Comparison of ENCODE assay signal across 29 cellular contexts in the genomic region with DNA sequence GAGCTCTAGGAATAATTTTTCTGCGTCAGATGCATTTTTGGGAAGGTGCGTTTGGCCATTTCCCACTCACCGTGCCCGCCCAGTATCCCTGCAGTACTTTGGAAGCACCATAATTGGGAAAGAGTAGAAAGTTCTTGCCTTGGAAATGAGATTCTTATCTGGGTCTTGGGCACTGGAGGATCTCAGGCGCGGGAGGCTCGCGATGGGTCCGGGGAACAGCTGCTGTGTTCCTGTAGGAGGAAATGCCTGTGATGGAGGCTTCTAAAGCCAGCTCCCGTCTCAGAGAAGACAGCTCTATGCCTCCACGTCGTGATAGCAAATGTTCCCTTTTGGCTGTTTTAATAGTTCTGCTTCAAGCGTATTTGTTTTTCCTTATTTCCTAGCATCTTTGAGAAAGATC.
"Had no signal": no experiment of that assay in that cellular context is flagged by ENCODE, and none has a peak within 500 bp of the region (broad histone marks: within the 10 kb centered on the region; RNA-seq: fewer than 3 reads in every experiment).

No MANE protein-coding gene starts in this region.

- H3K36me3 ChIP-seq: ascending aorta, cardiac muscle cell had no signal

- H3K27me3 ChIP-seq: ascending aorta, cardiac muscle cell had no signal

- H3K9me3 ChIP-seq: ascending aorta had no signal

- H3K4me3 ChIP-seq: ascending aorta, cardiac muscle cell had no signal

- H3K4me1 ChIP-seq: ascending aorta had no signal

- DNase-seq: activated B cell treated with CpG ODN at 0.5 μM for 24 hours; activated CD4-positive, alpha-beta memory T cell treated with anti-CD3 and anti-CD28 coated beads for 36 hours; activated CD4-positive, alpha-beta T cell treated with anti-CD3 and anti-CD28 coated beads for 4 hours; activated CD4-positive, alpha-beta T cell treated with anti-CD3 and anti-CD28 coated beads, Interleukin-2, amount 10 ng/mL, durations not matched to agents 24 days and 14 days; activated CD4-positive, alpha-beta T cell treated with anti-CD3 and anti-CD28 coated beads, Interleukin-2, amount 50 U/mL, for 1 hour; activated CD4-positive, alpha-beta T cell treated with anti-CD3 and anti-CD28 coated beads, Interleukin-2, amount 50 U/mL, for 4 hours; activated CD4-positive, CD25-positive, alpha-beta regulatory T cell treated with anti-CD3 and anti-CD28 coated beads, Interleukin-2, amount 50 U/mL, for 72 hours; activated CD8-positive, alpha-beta memory T cell treated with anti-CD3 and anti-CD28 coated beads, Interleukin-2, amount 50 U/mL, for 4 hours; activated CD8-positive, alpha-beta T cell treated with anti-CD3 and anti-CD28 coated beads for 36 hours; activated effector memory CD4-positive, alpha-beta T cell treated with anti-CD3 and anti-CD28 coated beads, Interleukin-2, amount 50 U/mL, for 16 hours; activated gamma-delta T cell treated with Interleukin-2 at 50 U/mL for 16 hours; activated naive CD4-positive, alpha-beta T cell; activated naive CD4-positive, alpha-beta T cell treated with anti-CD3 and anti-CD28 coated beads for 36 hours; activated naive CD4-positive, alpha-beta T cell treated with anti-CD3 and anti-CD28 coated beads, Interleukin-2, amount 50 U/mL, for 16 hours; activated naive CD8-positive, alpha-beta T cell treated with anti-CD3 and anti-CD28 coated beads for 36 hours; activated T-cell treated with anti-CD3 and anti-CD28 coated beads for 4 hours; activated T-cell treated with anti-CD3 and anti-CD28 coated beads, Interleukin-2, amount 50 U/mL, for 1 hour; activated T-cell treated with anti-CD3 and anti-CD28 coated beads, Interleukin-2, amount 50 U/mL, for 4 hours; activated T-cell treated with anti-CD3 and anti-CD28 coated beads, Interleukin-2, amount 50 U/mL, for 72 hours; central memory CD4-positive, alpha-beta T cell; SW 1271; T-helper 1 cell; T-helper 2 cell; T-helper 9 cell had no signal

- ATAC-seq: activated CD8-positive, alpha-beta T cell treated with anti-CD3 and anti-CD28 coated beads for 36 hours; activated naive CD4-positive, alpha-beta T cell treated with anti-CD3 and anti-CD28 coated beads, Interleukin-2, amount 50 U/mL, for 72 hours; activated T-cell treated with anti-CD3 and anti-CD28 coated beads, Interleukin-2, amount 50 U/mL, for 4 hours; activated T-cell treated with anti-CD3 and anti-CD28 coated beads, Interleukin-2, amount 50 U/mL, for 72 hours; activated T-helper 17 cell treated with anti-CD3 and anti-CD28 coated beads, Interleukin-2, amount 50 U/mL, for 72 hours had no signal

- H3K27ac ChIP-seq: ascending aorta, cardiac muscle cell, VCaP had no signal
